Comparison of ENCODE assay signal across 28 cellular contexts in the genomic region with DNA sequence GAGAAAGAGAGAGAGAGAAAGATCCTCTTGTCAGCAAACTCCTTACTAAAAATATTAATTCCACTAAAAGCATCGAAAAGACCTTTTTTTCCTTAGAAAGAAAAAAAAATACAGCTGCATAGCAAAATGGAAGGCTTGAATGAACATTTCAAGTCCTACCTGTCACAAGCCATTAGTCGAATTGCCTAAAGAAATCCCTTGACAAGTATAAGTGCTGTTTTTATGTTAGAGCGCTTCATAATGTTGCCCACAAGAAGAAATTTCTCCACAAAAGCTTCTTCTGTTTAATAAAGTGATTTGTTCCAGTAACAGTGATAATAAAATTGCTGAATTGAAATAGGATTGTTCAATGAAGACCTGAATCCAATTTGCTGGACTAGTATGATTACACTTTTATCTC.
"Had no signal": no experiment of that assay in that cellular context is flagged by ENCODE, and none has a peak within 500 bp of the region (broad histone marks: within the 10 kb centered on the region; RNA-seq: fewer than 3 reads in every experiment).

No MANE protein-coding gene starts in this region.

- FAIRE-seq: colon, endometrium, endothelial cell of umbilical vein, frontal cortex had no signal

- H3K36me3 ChIP-seq: colonic mucosa, esophagus muscularis mucosa, esophagus squamous epithelium, gastrocnemius medialis, gastroesophageal sphincter, heart left ventricle, heart right ventricle had no signal

- H3K27me3 ChIP-seq: colonic mucosa, esophagus muscularis mucosa, esophagus squamous epithelium, gastrocnemius medialis, gastroesophageal sphincter, heart right ventricle had no signal

- ATAC-seq: effector memory CD8-positive, alpha-beta T cell; esophagus mucosa; foreskin keratinocyte; gastrocnemius medialis; gastroesophageal sphincter; heart left ventricle; heart right ventricle had no signal

- H3K4me3 ChIP-seq: colonic mucosa, coronary artery, dorsolateral prefrontal cortex, esophagus muscularis mucosa, esophagus squamous epithelium, gastrocnemius medialis, gastroesophageal sphincter, heart left ventricle, heart right ventricle had no signal

- H3K27ac ChIP-seq: colonic mucosa, coronary artery, dorsolateral prefrontal cortex, epithelial cell of prostate, esophagus muscularis mucosa, esophagus squamous epithelium, foreskin keratinocyte, gastrocnemius medialis, gastroesophageal sphincter, heart left ventricle, heart right ventricle had no signal

- H3K4me1 ChIP-seq: colonic mucosa, esophagus muscularis mucosa, esophagus squamous epithelium, foreskin keratinocyte, gastrocnemius medialis, gastroesophageal sphincter, heart left ventricle, heart right ventricle had no signal

- DNase-seq: colonic mucosa; cortex of kidney; dermis blood vessel endothelial cell; dorsolateral prefrontal cortex; effector CD4-positive, alpha-beta T cell; effector CD8-positive, alpha-beta T cell; effector memory CD4-positive, alpha-beta T cell; effector memory CD8-positive, alpha-beta T cell; endodermal cell; erythroblast; esophagus squamous epithelium; foreskin fibroblast; foreskin melanocyte; gastrocnemius medialis; glutamatergic neuron; head of caudate nucleus; heart left ventricle; heart right ventricle had no signal

- H3K9me3 ChIP-seq: colonic mucosa, esophagus muscularis mucosa, esophagus squamous epithelium, gastrocnemius medialis, gastroesophageal sphincter, heart left ventricle, heart right ventricle had no signal
